Comparison of ENCODE assay signal across 22 cellular contexts in genomic region chr2:184006998-184007397, GRCh38.
DNase-seq lines count a peak whose midpoint lies in the region; ATAC-seq and TF ChIP-seq lines count a peak whose summit lies in the region.
"Had no signal": no experiment of that assay in that cellular context is flagged by ENCODE, and none has a peak within 500 bp of the region (broad histone marks: within the 10 kb centered on the region; RNA-seq: fewer than 3 reads in every experiment).

No MANE protein-coding gene starts in this region.

- H2AFZ ChIP-seq in Karpas-422 (ENCODE audit: low read length) (no peak overlapping the region), GM23338 (no peak overlapping the region)

- no peaks in the 10 kb centered on the region for H3K4me1 Mint-ChIP-seq in GM23338
- H3K4me1 Mint-ChIP-seq: activated B cell treated with CpG ODN at 0.5 μM for 24 hours; neural crest cell; stimulated activated naive B cell treated with anti-CD40 and anti-IgM and Interleukin-4, amounts not matched to agents 10 μg/mL and 1 μg/mL and 100 μg/mL, for 72 hours had no signal

- no peaks in the 10 kb centered on the region for H3K79me2 ChIP-seq in Karpas-422 (ENCODE audit: low read length)
- no peaks in the 10 kb centered on the region for H3K79me2 ChIP-seq in GM23338 (replicated peaks; ENCODE audit: insufficient read depth)

- intact Hi-C loops in left colon (cut with DNase I, micrococcal nuclease): no loop called here

- H3K27me3 ChIP-seq in Karpas-422 (ENCODE audit: low read length) (no peaks in the 10 kb centered on the region), GM23338 (ENCODE audit: insufficient read depth) (no peaks in the 10 kb centered on the region)
- H3K27me3 ChIP-seq: testis had no signal

- H3K9me3 Mint-ChIP-seq in GM23338: no peaks in the 10 kb centered on the region
- H3K9me3 Mint-ChIP-seq: activated B cell treated with CpG ODN at 0.5 μM for 24 hours; activated CD4-positive, alpha-beta memory T cell treated with anti-CD3 and anti-CD28 coated beads for 36 hours; neural crest cell; stimulated activated naive B cell treated with anti-CD40 and anti-IgM and Interleukin-4, amounts not matched to agents 10 μg/mL and 1 μg/mL and 100 μg/mL, for 72 hours had no signal

- H3K27ac ChIP-seq in Karpas-422 (ENCODE audit: low read length): no peak overlapping the region
- H3K27ac ChIP-seq in GM23338 (ENCODE audit: low read depth): no peak overlapping the region
- H3K27ac ChIP-seq: prostate gland, testis had no signal

- H3K9ac ChIP-seq in Karpas-422 (ENCODE audit: low read length): no peak overlapping the region

- H3K36me3 ChIP-seq in Karpas-422 (ENCODE audit: insufficient read depth, low read length): no peaks in the 10 kb centered on the region
- no peaks in the 10 kb centered on the region for H3K36me3 ChIP-seq in GM23338 (ENCODE audit: insufficient read depth)
- H3K36me3 ChIP-seq: prostate gland had no signal

- H3K9me2 ChIP-seq in Karpas-422 (replicated peaks; ENCODE audit: insufficient read depth, low read length): no peaks in the 10 kb centered on the region
- no peaks in the 10 kb centered on the region for H3K9me2 ChIP-seq in GM23338 (ENCODE audit: insufficient read depth)

- DNase-seq in DMS 273 treated with DMSO at 0.1 percent for 48 hours (lab: John Stamatoyannopoulos, UW) (peak; percentile 19), NCI-H1417 (lab: John Stamatoyannopoulos, UW) (peak; percentile 17 to 74 (median 34)), NCI-H524 (lab: John Stamatoyannopoulos, UW) (peak; percentile 16 to 67), left colon (peak; percentile 25 to 31), Karpas-422 (no peak), epidermal melanocyte (ENCODE audit: insufficient read length, low spot score) (no peak), GM23338 (ENCODE audit: low spot score) (no peak), GM20000 (ENCODE audit: low spot score) (no peak)
- DNase-seq: activated B cell treated with CpG ODN at 0.5 μM for 24 hours; activated CD4-positive, alpha-beta memory T cell treated with anti-CD3 and anti-CD28 coated beads for 36 hours; activated T-cell treated with anti-CD3 and anti-CD28 coated beads for 4 hours; Kasumi-1; left ventricle myocardium superior; NCI-H1048; NK-92 treated with Interleukin-12 subunit alpha and Interleukin-12 subunit beta, amount 100 ng/mL, for 24 hours; RPMI8226; stimulated activated CD4-positive, alpha-beta T cell treated with anti-CD3 and anti-CD28 coated beads, Interleukin-1b, Interleukin-23, amount 100 ng/mL, for 48 hours; stimulated activated naive B cell treated with anti-CD40 and anti-IgM and Interleukin-4, amounts not matched to agents 10 μg/mL and 1 μg/mL and 100 μg/mL, for 72 hours; testis had no signal

- H3F3A ChIP-seq in GM23338 (replicated peaks; ENCODE audit: low read depth): no peaks in the 10 kb centered on the region

- H3K4me2 ChIP-seq in Karpas-422 (ENCODE audit: low read depth, low read length, poor library complexity, severe bottlenecking) (no peak overlapping the region), GM23338 (no peak overlapping the region)

- no peak overlapping the region for H3K4me3 Mint-ChIP-seq in GM23338
- H3K4me3 Mint-ChIP-seq: activated B cell treated with CpG ODN at 0.5 μM for 24 hours; activated CD4-positive, alpha-beta memory T cell treated with anti-CD3 and anti-CD28 coated beads for 36 hours; neural crest cell; stimulated activated naive B cell treated with anti-CD40 and anti-IgM and Interleukin-4, amounts not matched to agents 10 μg/mL and 1 μg/mL and 100 μg/mL, for 72 hours had no signal

- H3K4me3 ChIP-seq in Karpas-422 (ENCODE audit: low read length) (no peak overlapping the region), GM23338 (no peak overlapping the region)
- H3K4me3 ChIP-seq: GM12878, prostate gland, testis had no signal

- H3K36me3 Mint-ChIP-seq in GM23338 (ENCODE audit: low read depth): no peaks in the 10 kb centered on the region
- H3K36me3 Mint-ChIP-seq: activated CD4-positive, alpha-beta memory T cell treated with anti-CD3 and anti-CD28 coated beads for 36 hours; stimulated activated naive B cell treated with anti-CD40 and anti-IgM and Interleukin-4, amounts not matched to agents 10 μg/mL and 1 μg/mL and 100 μg/mL, for 72 hours had no signal

- no peak for TF ChIP-seq CTCF in GM23338 (conservative IDR thresholded peaks at IDR 0.05; ENCODE audit: low read depth in 2 of 2)
- TF ChIP-seq CTCF in GM20000 (IDR thresholded peaks at IDR 0.05; ENCODE audit: extremely low read depth, missing control alignments): no peak

- H4K20me1 ChIP-seq in Karpas-422 (ENCODE audit: insufficient read depth, low read depth, low read length) (no peaks in the 10 kb centered on the region), GM23338 (replicated peaks; ENCODE audit: insufficient read depth) (no peaks in the 10 kb centered on the region)

- no peaks in the 10 kb centered on the region for H3K27me3 Mint-ChIP-seq in GM23338 (ENCODE audit: insufficient read depth, low read depth, poor library complexity)
- H3K27me3 Mint-ChIP-seq: activated B cell treated with CpG ODN at 0.5 μM for 24 hours; activated CD4-positive, alpha-beta memory T cell treated with anti-CD3 and anti-CD28 coated beads for 36 hours; stimulated activated naive B cell treated with anti-CD40 and anti-IgM and Interleukin-4, amounts not matched to agents 10 μg/mL and 1 μg/mL and 100 μg/mL, for 72 hours had no signal

- H3K27ac Mint-ChIP-seq in GM23338: no peak overlapping the region
- H3K27ac Mint-ChIP-seq: activated B cell treated with CpG ODN at 0.5 μM for 24 hours; activated CD4-positive, alpha-beta memory T cell treated with anti-CD3 and anti-CD28 coated beads for 36 hours; stimulated activated naive B cell treated with anti-CD40 and anti-IgM and Interleukin-4, amounts not matched to agents 10 μg/mL and 1 μg/mL and 100 μg/mL, for 72 hours had no signal

- H3K9me3 ChIP-seq in Karpas-422 (ENCODE audit: low read length): no peaks in the 10 kb centered on the region
- H3K9me3 ChIP-seq: prostate gland, testis had no signal

- peak; percentile 99 for ATAC-seq in left colon
- no peak for ATAC-seq in GM23338
- ATAC-seq: GM12878; left ventricle myocardium superior; stimulated activated naive B cell treated with anti-CD40 and anti-IgM and Interleukin-4, amounts not matched to agents 10 μg/mL and 1 μg/mL and 100 μg/mL, for 72 hours had no signal

- H3K4me1 ChIP-seq in Karpas-422 (ENCODE audit: low read length): no peaks in the 10 kb centered on the region
- H3K4me1 ChIP-seq in GM23338 (ENCODE audit: insufficient read depth): no peaks in the 10 kb centered on the region
- H3K4me1 ChIP-seq: prostate gland, testis had no signal

TF ChIP-seq in GM23338, 12 proteins besides CTCF, POLR2A, EP300 and RAD21:
- no peak for TF ChIP-seq CREB1 (CRISPR knock-in tag; IDR thresholded peaks at IDR 0.05; ENCODE audit: low read depth)
- no peak for TF ChIP-seq NANOG (IDR thresholded peaks at IDR 0.05; ENCODE audit: borderline replicate concordance)
TF ChIP-seq in GM23338: peak in this region for 0.

Comparison
In these comparisons a context has a peak if more than half of its experiments do, and no peak if none do; other contexts are left out.
1. DNase-seq: peak in DMS 273 treated with DMSO at 0.1 percent for 48 hours (single experiment), NCI-H1417 (3 of 3), NCI-H524 (2 of 2) and left colon (2 of 2); none in Karpas-422 (single experiment), epidermal melanocyte (single experiment), GM23338 (single experiment) and GM20000 (single experiment).